ENCODE assay signal across 16 cellular contexts in the genomic region with DNA sequence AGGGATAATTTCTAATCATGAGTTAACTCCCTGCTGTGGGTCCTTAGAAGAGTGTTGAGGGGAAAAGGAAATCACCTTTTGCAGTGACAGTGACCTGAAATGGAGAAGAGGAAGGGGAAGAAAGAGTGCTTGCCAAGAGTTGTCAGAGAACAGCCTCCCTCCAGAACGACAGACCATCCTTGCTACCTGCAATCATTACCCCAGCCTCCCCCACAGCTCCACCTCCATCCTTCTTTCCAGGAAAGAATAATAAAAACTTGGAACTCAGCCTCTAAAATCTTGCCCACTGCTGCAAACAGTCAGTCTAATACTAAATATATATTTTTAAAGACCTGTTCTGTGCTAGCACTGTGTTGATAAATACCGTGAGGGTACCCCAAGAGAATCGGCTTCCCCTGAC. TPM values are rescaled to one million over a fixed set of nuclear protein-coding genes. Genes with fewer than 3 reads are reported as not detected.
DNase-seq lines count a peak whose midpoint lies in the region; ATAC-seq lines count a peak whose summit lies in the region.
"Had no signal": no experiment of that assay in that cellular context is flagged by ENCODE, and none has a peak within 500 bp of the region (broad histone marks: within the 10 kb centered on the region; RNA-seq: fewer than 3 reads in every experiment).

No MANE protein-coding gene starts in this region.

- no peaks in the 10 kb centered on the region for H3K27me3 Mint-ChIP-seq in activated naive CD4-positive, alpha-beta T cell treated with anti-CD3 and anti-CD28 coated beads, Interleukin-2, amount 10 ng/mL, durations not matched to agents 7 days and 5 days
- H3K27me3 Mint-ChIP-seq in IgD-negative memory B cell: no peaks in the 10 kb centered on the region
- no peaks in the 10 kb centered on the region for H3K27me3 Mint-ChIP-seq in activated CD8-positive, alpha-beta T cell treated with anti-CD3 and anti-CD28 coated beads, Interleukin-2, amount 10 ng/mL, durations not matched to agents 7 days and 5 days (ENCODE audit: low read depth)

- no peak overlapping the region for H3K4me3 Mint-ChIP-seq in activated naive CD4-positive, alpha-beta T cell treated with anti-CD3 and anti-CD28 coated beads, Interleukin-2, amount 10 ng/mL, durations not matched to agents 7 days and 5 days
- peak overlapping the region in 1 of 4 donors; percentile 38 for H3K4me3 Mint-ChIP-seq in IgD-negative memory B cell
- no peak overlapping the region for H3K4me3 Mint-ChIP-seq in activated CD8-positive, alpha-beta T cell treated with anti-CD3 and anti-CD28 coated beads, Interleukin-2, amount 10 ng/mL, durations not matched to agents 7 days and 5 days
- peak overlapping the region; percentile 76 for H3K4me3 Mint-ChIP-seq in stimulated activated effector memory CD8-positive, alpha-beta T cell treated with anti-CD3 and anti-CD28 coated beads, Interleukin-12 subunit alpha, Interleukin-12 subunit beta, amount 100 ng/mL, for 72 hours

- H3K27ac Mint-ChIP-seq in activated naive CD4-positive, alpha-beta T cell treated with anti-CD3 and anti-CD28 coated beads, Interleukin-2, amount 10 ng/mL, durations not matched to agents 7 days and 5 days: peak overlapping the region; percentile 66
- peak overlapping the region in 2 of 3 donors; percentile 11 to 12 for H3K27ac Mint-ChIP-seq in IgD-negative memory B cell
- H3K27ac Mint-ChIP-seq in activated CD8-positive, alpha-beta T cell treated with anti-CD3 and anti-CD28 coated beads, Interleukin-2, amount 10 ng/mL, durations not matched to agents 7 days and 5 days: peak overlapping the region; percentile 25
- H3K27ac Mint-ChIP-seq in stimulated activated effector memory CD8-positive, alpha-beta T cell treated with anti-CD3 and anti-CD28 coated beads, Interleukin-12 subunit alpha, Interleukin-12 subunit beta, amount 100 ng/mL, for 72 hours: peak overlapping the region; percentile 20

- H3K36me3 Mint-ChIP-seq in activated naive CD4-positive, alpha-beta T cell treated with anti-CD3 and anti-CD28 coated beads, Interleukin-2, amount 10 ng/mL, durations not matched to agents 7 days and 5 days: peaks cover 10% of the 10 kb centered on the region
- no peaks in the 10 kb centered on the region for H3K36me3 Mint-ChIP-seq in IgD-negative memory B cell
- H3K36me3 Mint-ChIP-seq in activated CD8-positive, alpha-beta T cell treated with anti-CD3 and anti-CD28 coated beads, Interleukin-2, amount 10 ng/mL, durations not matched to agents 7 days and 5 days (ENCODE audit: low read depth): peaks cover 3% of the 10 kb centered on the region
- H3K36me3 Mint-ChIP-seq in stimulated activated effector memory CD8-positive, alpha-beta T cell treated with anti-CD3 and anti-CD28 coated beads, Interleukin-12 subunit alpha, Interleukin-12 subunit beta, amount 100 ng/mL, for 72 hours: no peaks in the 10 kb centered on the region

- POLR2A ChIA-PET in activated CD8-positive, alpha-beta T cell treated with anti-CD3 and anti-CD28 coated beads, Interleukin-2, amount 10 ng/mL, durations not matched to agents 7 days and 5 days (lab: Charles Lee): no interaction called here

- H3K9me3 Mint-ChIP-seq in activated naive CD4-positive, alpha-beta T cell treated with anti-CD3 and anti-CD28 coated beads, Interleukin-2, amount 10 ng/mL, durations not matched to agents 7 days and 5 days: no peaks in the 10 kb centered on the region
- no peaks in the 10 kb centered on the region for H3K9me3 Mint-ChIP-seq in IgD-negative memory B cell
- no peaks in the 10 kb centered on the region for H3K9me3 Mint-ChIP-seq in activated CD8-positive, alpha-beta T cell treated with anti-CD3 and anti-CD28 coated beads, Interleukin-2, amount 10 ng/mL, durations not matched to agents 7 days and 5 days (ENCODE audit: insufficient read depth)
- no peaks in the 10 kb centered on the region for H3K9me3 Mint-ChIP-seq in stimulated activated effector memory CD8-positive, alpha-beta T cell treated with anti-CD3 and anti-CD28 coated beads, Interleukin-12 subunit alpha, Interleukin-12 subunit beta, amount 100 ng/mL, for 72 hours

- no peak for DNase-seq in activated naive CD4-positive, alpha-beta T cell treated with anti-CD3 and anti-CD28 coated beads, Interleukin-2, amount 10 ng/mL, durations not matched to agents 7 days and 5 days
- no peak for DNase-seq in activated naive CD4-positive, alpha-beta T cell treated with anti-CD3 and anti-CD28 coated beads, Interleukin-2, amount 50 U/mL, for 16 hours
- no peak for DNase-seq in activated CD8-positive, alpha-beta T cell treated with anti-CD3 and anti-CD28 coated beads, Interleukin-2, amount 10 ng/mL, durations not matched to agents 7 days and 5 days
- DNase-seq in stimulated activated effector memory CD8-positive, alpha-beta T cell treated with anti-CD3 and anti-CD28 coated beads, Interleukin-12 subunit alpha, Interleukin-12 subunit beta, amount 100 ng/mL, for 72 hours (ENCODE audit: low spot score in 2 of 2): no peak
- no peak for DNase-seq in posterior vena cava (ENCODE audit: low spot score)
- no peak for DNase-seq in Right ventricle myocardium inferior (ENCODE audit: missing footprints)
- DNase-seq: COR-L47, HCEC 1CT, MV-4-11, NCI-H146, NCI-H2107, NCI-H226, NCI-H526, OCI-M1 had no signal

- CTCF ChIA-PET in activated naive CD4-positive, alpha-beta T cell treated with anti-CD3 and anti-CD28 coated beads, Interleukin-2, amount 10 ng/mL, durations not matched to agents 7 days and 5 days (lab: Charles Lee): interaction anchor here (1.4 kb wide), 1 partner anchor 27 kb away, joined by 4 read pairs; no protein-coding TSS in a partner anchor
- CTCF ChIA-PET in activated CD8-positive, alpha-beta T cell treated with anti-CD3 and anti-CD28 coated beads, Interleukin-2, amount 10 ng/mL, durations not matched to agents 7 days and 5 days (lab: Charles Lee): interaction anchor here (4.7 kb wide), 1 partner anchor 27 kb away, joined by 15 read pairs; no protein-coding TSS in a partner anchor

- ATAC-seq in activated CD8-positive, alpha-beta T cell treated with anti-CD3 and anti-CD28 coated beads, Interleukin-2, amount 10 ng/mL, durations not matched to agents 7 days and 5 days: no peak
- no peak for ATAC-seq in stimulated activated effector memory CD8-positive, alpha-beta T cell treated with anti-CD3 and anti-CD28 coated beads, Interleukin-12 subunit alpha, Interleukin-12 subunit beta, amount 100 ng/mL, for 72 hours
- ATAC-seq in Right ventricle myocardium inferior: no peak
- no peak for ATAC-seq in HG03159 (IDR thresholded peaks at IDR 0.05; ENCODE audit: unreplicated experiment)

- H3K4me1 Mint-ChIP-seq in activated naive CD4-positive, alpha-beta T cell treated with anti-CD3 and anti-CD28 coated beads, Interleukin-2, amount 10 ng/mL, durations not matched to agents 7 days and 5 days: peaks cover 80% of the 10 kb centered on the region
- H3K4me1 Mint-ChIP-seq in IgD-negative memory B cell: peaks cover 11 to 37% (median 13%) of the 10 kb centered on the region in 3 donors
- H3K4me1 Mint-ChIP-seq in activated CD8-positive, alpha-beta T cell treated with anti-CD3 and anti-CD28 coated beads, Interleukin-2, amount 10 ng/mL, durations not matched to agents 7 days and 5 days (ENCODE audit: low read depth): peaks cover 57% of the 10 kb centered on the region
- peaks cover 55% of the 10 kb centered on the region for H3K4me1 Mint-ChIP-seq in stimulated activated effector memory CD8-positive, alpha-beta T cell treated with anti-CD3 and anti-CD28 coated beads, Interleukin-12 subunit alpha, Interleukin-12 subunit beta, amount 100 ng/mL, for 72 hours

- intact Hi-C loops in posterior vena cava (cut with DNase I): no loop called here
- intact Hi-C loops in Right ventricle myocardium inferior (cut with DNase I): no loop called here

RNA-seq across cellular contexts. Expression of a gene that starts 28.7 kb away (rescaled TPM):
- 15.4 TPM for polyA plus RNA-seq in IgD-negative memory B cell
- 10 to 100 TPM; 10.7 to 13.8 TPM for total RNA-seq in activated CD8-positive, alpha-beta T cell treated with anti-CD3 and anti-CD28 coated beads, Interleukin-2, amount 10 ng/mL, durations not matched to agents 7 days and 5 days
- total RNA-seq in posterior vena cava (10 to 100 TPM; 41.4 to 49.6 TPM), Right ventricle myocardium inferior (46.1 TPM)

Comparison
In these comparisons a context has a peak if more than half of its experiments do, and no peak if none do; other contexts are left out.
1. H3K27ac Mint-ChIP-seq: peak in every context shown above with its lines; median percentile 66 in activated naive CD4-positive, alpha-beta T cell treated with anti-CD3 and anti-CD28 coated beads, Interleukin-2, amount 10 ng/mL, durations not matched to agents 7 days and 5 days; 25 in activated CD8-positive, alpha-beta T cell treated with anti-CD3 and anti-CD28 coated beads, Interleukin-2, amount 10 ng/mL, durations not matched to agents 7 days and 5 days; 20 in stimulated activated effector memory CD8-positive, alpha-beta T cell treated with anti-CD3 and anti-CD28 coated beads, Interleukin-12 subunit alpha, Interleukin-12 subunit beta, amount 100 ng/mL, for 72 hours; 12 in IgD-negative memory B cell.